ENCODE assay signal across 11 cellular contexts in genomic region chr18:27184115-27185024, GRCh38. TPM values are rescaled to one million over a fixed set of nuclear protein-coding genes. Genes with fewer than 3 reads are reported as not detected.
DNase-seq lines count a peak whose midpoint lies in the region; ATAC-seq lines count a peak whose summit lies in the region.
"Had no signal": no experiment of that assay in that cellular context is flagged by ENCODE, and none has a peak within 500 bp of the region (broad histone marks: within the 10 kb centered on the region; RNA-seq: fewer than 3 reads in every experiment).

No MANE protein-coding gene starts in this region.

- intact Hi-C loops in left ventricle myocardium superior (cut with micrococcal nuclease) (loop anchor here (5.0 kb wide), 1 partner anchor 167 kb away; no protein-coding TSS in a partner anchor), posterior vena cava (cut with DNase I) (no loop called here)

- in situ Hi-C loops in GM23248 (cut with MboI), result no loop called here

- no peaks in the 10 kb centered on the region for H3F3A ChIP-seq in GM23248 (ENCODE audit: insufficient read depth)

- no peaks in the 10 kb centered on the region; the same call in 1 of the 2 replicates for H3K9me2 ChIP-seq in GM23248 (ENCODE audit: insufficient read depth)

- ATAC-seq in left ventricle myocardium superior (peak; percentile 46), HG03108 (IDR thresholded peaks at IDR 0.05; ENCODE audit: unreplicated experiment) (no peak)

- H3K9ac ChIP-seq in NT2/D1 (ENCODE audit: insufficient read length, low read depth) (no peak overlapping the region), GM23248 (no peak overlapping the region)

- peaks cover 25% of the 10 kb centered on the region for H3K27me3 ChIP-seq in NT2/D1 (ENCODE audit: insufficient read depth, insufficient read length)
- H3K27me3 ChIP-seq in GM23248 (replicated peaks; ENCODE audit: insufficient read depth), result peaks cover 32% of the 10 kb centered on the region

- DNase-seq in ELF-1 (ENCODE audit: low read depth, low spot score) (peak; percentile 9), NT2/D1 (ENCODE audit: low read depth, low spot score) (no peak), left ventricle myocardium superior (peak; percentile 27), posterior vena cava (ENCODE audit: low spot score) (peak; percentile 63), GM23248 (no peak), OCI-M2 (lab: John Stamatoyannopoulos, UW; ENCODE audit: unreplicated experiment) (no peak)
- no peak for DNase-seq in activated naive CD4-positive, alpha-beta T cell (lab: John Stamatoyannopoulos, UW)
- DNase-seq: activated CD8-positive, alpha-beta memory T cell treated with anti-CD3 and anti-CD28 coated beads for 24 hours; dermis blood vessel endothelial cell had no signal

- 5 to 8% methylated on average over 25 to 33 of the region's 33 CpGs for WGBS in GM23248 (ENCODE audit: low coverage in 1 of 2, low lambda C conversion rate in 2 of 2, missing lambda C conversion rate in 2 of 2), 2 experiments

- no peak overlapping the region for H2AFZ ChIP-seq in GM23248

- no peaks in the 10 kb centered on the region for H3K4me1 ChIP-seq in NT2/D1 (ENCODE audit: insufficient read depth, insufficient read length)
- H3K4me1 ChIP-seq in GM23248 (ENCODE audit: insufficient read depth), result no peaks in the 10 kb centered on the region

- H3K9me3 ChIP-seq in NT2/D1 (ENCODE audit: insufficient read depth, low read length) (no peaks in the 10 kb centered on the region), GM23248 (ENCODE audit: low read depth) (no peaks in the 10 kb centered on the region)

- no peaks in the 10 kb centered on the region for H3K79me2 ChIP-seq in GM23248 (ENCODE audit: insufficient read depth)

- no peak overlapping the region for H3K27ac ChIP-seq in GM23248
- H3K27ac ChIP-seq: HL-60 had no signal

- H3K36me3 ChIP-seq in NT2/D1 (ENCODE audit: insufficient read depth, insufficient read length, low read length), result no peaks in the 10 kb centered on the region
- H3K36me3 ChIP-seq in GM23248 (ENCODE audit: low read depth), result no peaks in the 10 kb centered on the region

- peak overlapping the region; percentile 24 for H3K4me3 ChIP-seq in NT2/D1 (ENCODE audit: insufficient read length, low read depth)
- no peak overlapping the region for H3K4me3 ChIP-seq in GM23248

- H4K20me1 ChIP-seq in GM23248 (ENCODE audit: insufficient read depth), result no peaks in the 10 kb centered on the region

- no peak overlapping the region for H3K4me2 ChIP-seq in GM23248 (ENCODE audit: unreplicated experiment)

RNA-seq across cellular contexts. Expression of gene CHST9, which starts 0.7 kb away (rescaled TPM):
- 7.0 TPM for total RNA-seq in left ventricle myocardium superior
- under 1 TPM in 1 of 2 donors, not detected in 1; 0.14 TPM for total RNA-seq in posterior vena cava
- total RNA-seq in GM23248 (2014; rRNA removed; shearing (Covaris generic)), result not detected in 2 replicates
- polyA plus RNA-seq in GM23248 (2016; fragmentation: Nextera tagmentation; extraction: Ambion mirVana), result not detected in 2 replicates

Comparison
In these comparisons a context has a peak if more than half of its experiments do, and no peak if none do; other contexts are left out.
1. DNase-seq: peak in ELF-1 (single experiment), left ventricle myocardium superior (single experiment) and posterior vena cava (single experiment); none in NT2/D1 (single experiment), activated naive CD4-positive, alpha-beta T cell (0 of 4), GM23248 (single experiment) and OCI-M2 (single experiment).